In the genomic region with DNA sequence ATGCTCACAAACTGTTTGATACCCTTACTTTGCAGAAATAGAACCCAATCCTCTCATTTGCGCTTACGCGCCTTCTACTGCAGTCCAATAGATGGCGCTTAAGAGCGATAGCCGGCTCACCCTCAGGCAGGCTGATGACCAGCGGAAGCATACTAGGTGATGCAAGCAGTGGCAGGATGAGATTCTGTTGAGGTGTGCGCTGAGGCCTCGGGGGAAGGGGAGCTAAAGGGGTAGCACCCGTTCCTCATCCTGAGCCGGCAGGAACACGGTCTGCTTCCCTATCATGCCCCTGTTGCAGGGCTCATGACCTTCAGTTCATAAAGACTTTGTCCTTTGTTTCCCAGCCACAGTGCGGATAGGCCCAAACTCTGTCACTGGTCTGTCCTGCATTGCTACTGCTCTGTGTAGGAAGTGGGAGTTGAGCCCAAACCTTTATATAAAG, we compare ENCODE assay signal across 9 cellular contexts.
DNase-seq lines count a peak whose midpoint lies in the region; ATAC-seq and TF ChIP-seq lines count a peak whose summit lies in the region.
"Had no signal": no experiment of that assay in that cellular context is flagged by ENCODE, and none has a peak within 500 bp of the region (broad histone marks: within the 10 kb centered on the region; RNA-seq: fewer than 3 reads in every experiment).

No MANE protein-coding gene starts in this region.

- WGBS in upper lobe of left lung, 2 donors = 40 to 61% methylated on average over 9 to 13 of the region's 13 CpGs
- 30 to 36% methylated on average over 13 of the region's 13 CpGs for WGBS in lower leg skin, 2 donors

- no peak overlapping the region for H3K27ac Mint-ChIP-seq in endothelial cell (ENCODE audit: unreplicated experiment)

- no peak overlapping the region for H3K4me3 Mint-ChIP-seq in endothelial cell (ENCODE audit: unreplicated experiment)

- H3K36me3 Mint-ChIP-seq in endothelial cell (ENCODE audit: low read depth, unreplicated experiment) = no peaks in the 10 kb centered on the region

- no peak overlapping the region for H3K27ac ChIP-seq in breast epithelium
- H3K27ac ChIP-seq in upper lobe of left lung = no peak overlapping the region
- H3K27ac ChIP-seq: BLaER1 had no signal

- H3K9me3 Mint-ChIP-seq in endothelial cell (ENCODE audit: unreplicated experiment) = no peaks in the 10 kb centered on the region

- no peaks in the 10 kb centered on the region for H3K27me3 Mint-ChIP-seq in endothelial cell (ENCODE audit: unreplicated experiment)

- TF ChIP-seq POLR2A in breast epithelium (IDR thresholded peaks at IDR 0.05) (no peak), upper lobe of left lung (IDR thresholded peaks at IDR 0.05) (no peak), lower leg skin (IDR thresholded peaks at IDR 0.05) (no peak)

- DNase-seq in T47D (ENCODE audit: low read depth in 1 of 2, low spot score in 1 of 2) (peak; percentile 13 to 70), breast epithelium (ENCODE audit: low spot score in 2 of 2) (no peak), endothelial cell (ENCODE audit: low spot score) (peak; percentile 43), upper lobe of left lung (peak in 1 of 2 donors; percentile 21), lower leg skin (ENCODE audit: low spot score in 2 of 2) (no peak), SIG-M5 treated with dmso at 0.1 percent for 504 hours (lab: John Stamatoyannopoulos, UW; ENCODE audit: unreplicated experiment) (no peak)

- H3K27me3 ChIP-seq in breast epithelium (peaks cover 0 to 5% of the 10 kb centered on the region in 2 donors), upper lobe of left lung (no peaks in the 10 kb centered on the region)
- H3K27me3 ChIP-seq: BLaER1 had no signal

- intact Hi-C loops in breast epithelium (cut with DNase I; ENCODE audit: low total_unique reads) = no loop called here
- intact Hi-C loops in lower leg skin (cut with DNase I; ENCODE audit: low total_unique reads) = no loop called here

- peak; percentile 46 for ATAC-seq in HG03558 (IDR thresholded peaks at IDR 0.05; ENCODE audit: extremely low read depth, unreplicated experiment)
- peak; percentile 22 to 32 for ATAC-seq in upper lobe of left lung (ENCODE audit: low FRiP score in 2 of 2)
- no peak for ATAC-seq in GM19324 (IDR thresholded peaks at IDR 0.05; ENCODE audit: low FRiP score, unreplicated experiment)

- TF ChIP-seq CTCF in breast epithelium (IDR thresholded peaks at IDR 0.05) (no peak), endothelial cell (IDR thresholded peaks at IDR 0.05; ENCODE audit: unreplicated experiment) (no peak), upper lobe of left lung (IDR thresholded peaks at IDR 0.05) (peak in 1 of 6 experiments; percentile 12), lower leg skin (IDR thresholded peaks at IDR 0.05) (no peak)

- H3K9me3 ChIP-seq in breast epithelium (no peaks in the 10 kb centered on the region), upper lobe of left lung (no peaks in the 10 kb centered on the region)
- H3K9me3 ChIP-seq: BLaER1 had no signal

- no peak for TF ChIP-seq EP300 in upper lobe of left lung (IDR thresholded peaks at IDR 0.05)

- H3K4me1 Mint-ChIP-seq in endothelial cell (ENCODE audit: unreplicated experiment) = peaks cover 3% of the 10 kb centered on the region

- H3K4me1 ChIP-seq in breast epithelium (no peaks in the 10 kb centered on the region), upper lobe of left lung (no peaks in the 10 kb centered on the region)

- in situ Hi-C loops in T47D (cut with HindIII; ENCODE audit: low pct_unique_long_range_greater_than_20kb, low sequenced_read_pairs) = no loop called here

- H3K36me3 ChIP-seq in breast epithelium (no peaks in the 10 kb centered on the region), upper lobe of left lung (no peaks in the 10 kb centered on the region)
- H3K36me3 ChIP-seq: BLaER1 had no signal

- H3K4me3 ChIP-seq in breast epithelium (no peak overlapping the region), upper lobe of left lung (no peak overlapping the region), lower leg skin (ENCODE audit: low read depth, poor library complexity, severe bottlenecking) (no peak overlapping the region)
- H3K4me3 ChIP-seq: BLaER1 had no signal

Comparison
In these comparisons a context has a peak if more than half of its experiments do, and no peak if none do; other contexts are left out.
1. DNase-seq: peak in T47D (2 of 2) and endothelial cell (single experiment); none in breast epithelium (0 of 2), lower leg skin (0 of 2) and SIG-M5 treated with dmso at 0.1 percent for 504 hours (single experiment).